ENCODE assay signal across 30 cellular contexts in genomic region chr1:30533141-30533540, GRCh38.
"Had no signal": no experiment of that assay in that cellular context is flagged by ENCODE, and none has a peak within 500 bp of the region (broad histone marks: within the 10 kb centered on the region; RNA-seq: fewer than 3 reads in every experiment).

No MANE protein-coding gene starts in this region.

- H3K4me3 Mint-ChIP-seq: activated CD8-positive, alpha-beta T cell treated with anti-CD3 and anti-CD28 coated beads for 36 hours; activated naive CD8-positive, alpha-beta T cell treated with anti-CD3 and anti-CD28 coated beads, Interleukin-2, amount 10 ng/mL, durations not matched to agents 7 days and 5 days; activated T-helper 17 cell treated with anti-CD3 and anti-CD28 coated beads, Interleukin-2, amount 50 U/mL, for 72 hours; T-helper 2 cell treated with Interferon-gamma antibody and Interleukin-4, amounts not matched to agents 5 μg/mL and 100 μg/mL, for 36 hours had no signal

- H3K4me1 Mint-ChIP-seq: activated naive CD8-positive, alpha-beta T cell treated with anti-CD3 and anti-CD28 coated beads, Interleukin-2, amount 10 ng/mL, durations not matched to agents 7 days and 5 days; activated T-helper 17 cell treated with anti-CD3 and anti-CD28 coated beads, Interleukin-2, amount 50 U/mL, for 72 hours had no signal

- H3K9me3 ChIP-seq: MG63, SJSA1 had no signal

- H3K36me3 Mint-ChIP-seq: activated naive CD8-positive, alpha-beta T cell treated with anti-CD3 and anti-CD28 coated beads, Interleukin-2, amount 10 ng/mL, durations not matched to agents 7 days and 5 days had no signal

- H3K4me3 ChIP-seq: adrenal gland, MG63, SJSA1 had no signal

- H3K27ac ChIP-seq: adrenal gland, RWPE1, SJSA1 had no signal

- H3K4me1 ChIP-seq: adrenal gland had no signal

- H3K27ac Mint-ChIP-seq: activated CD8-positive, alpha-beta T cell treated with anti-CD3 and anti-CD28 coated beads for 36 hours; activated naive CD8-positive, alpha-beta T cell treated with anti-CD3 and anti-CD28 coated beads, Interleukin-2, amount 10 ng/mL, durations not matched to agents 7 days and 5 days; activated T-helper 17 cell treated with anti-CD3 and anti-CD28 coated beads, Interleukin-2, amount 50 U/mL, for 72 hours; T-helper 2 cell treated with Interferon-gamma antibody and Interleukin-4, amounts not matched to agents 5 μg/mL and 100 μg/mL, for 36 hours had no signal

- H3K36me3 ChIP-seq: adrenal gland, MG63, SJSA1 had no signal

- DNase-seq: activated CD4-positive, alpha-beta T cell treated with anti-CD3 and anti-CD28 coated beads for 4 hours; activated CD8-positive, alpha-beta T cell treated with anti-CD3 and anti-CD28 coated beads for 36 hours; activated gamma-delta T cell treated with Interleukin-2 at 50 U/mL for 16 hours; activated naive CD4-positive, alpha-beta T cell treated with anti-CD3 and anti-CD28 coated beads, Interleukin-2, amount 50 U/mL, for 16 hours; activated naive CD8-positive, alpha-beta T cell treated with anti-CD3 and anti-CD28 coated beads, Interleukin-2, amount 10 ng/mL, durations not matched to agents 7 days and 5 days; activated T-cell treated with anti-CD3 and anti-CD28 coated beads for 4 hours; activated T-cell treated with anti-CD3 and anti-CD28 coated beads, Interleukin-2, amount 50 U/mL, for 48 hours; anterior cingulate cortex; central memory CD4-positive, alpha-beta T cell; MG63; MV-4-11; NCI-H1092 treated with DMSO at 0.1 percent for 48 hours; NCI-H1417 treated with DMSO at 0.1 percent for 48 hours; NCI-H1694; NCI-H2029; NCI-H2107; NCI-H510A; NCI-H526 treated with DMSO at 0.1 percent for 48 hours; NK-92 treated with Interleukin-12 subunit alpha and Interleukin-12 subunit beta, amount 100 ng/mL, for 24 hours; OCI-M1; SHP77; SW 1271 had no signal

- ATAC-seq: activated CD4-positive, CD25-positive, alpha-beta regulatory T cell treated with anti-CD3 and anti-CD28 coated beads, Interleukin-2, amount 50 U/mL, for 24 hours; activated CD8-positive, alpha-beta T cell treated with anti-CD3 and anti-CD28 coated beads for 36 hours; activated T-helper 17 cell treated with anti-CD3 and anti-CD28 coated beads, Interleukin-2, amount 50 U/mL, for 72 hours; Panc1; SK-N-SH treated with all-trans-retinoic acid at 6 μM for 48 hours had no signal

- H3K27me3 ChIP-seq: adrenal gland, MG63, SJSA1 had no signal

- H3K9me3 Mint-ChIP-seq: activated CD8-positive, alpha-beta T cell treated with anti-CD3 and anti-CD28 coated beads for 36 hours; activated naive CD8-positive, alpha-beta T cell treated with anti-CD3 and anti-CD28 coated beads, Interleukin-2, amount 10 ng/mL, durations not matched to agents 7 days and 5 days; T-helper 2 cell treated with Interferon-gamma antibody and Interleukin-4, amounts not matched to agents 5 μg/mL and 100 μg/mL, for 36 hours had no signal
